ENCODE assay signal across 2 cellular contexts in the genomic region with DNA sequence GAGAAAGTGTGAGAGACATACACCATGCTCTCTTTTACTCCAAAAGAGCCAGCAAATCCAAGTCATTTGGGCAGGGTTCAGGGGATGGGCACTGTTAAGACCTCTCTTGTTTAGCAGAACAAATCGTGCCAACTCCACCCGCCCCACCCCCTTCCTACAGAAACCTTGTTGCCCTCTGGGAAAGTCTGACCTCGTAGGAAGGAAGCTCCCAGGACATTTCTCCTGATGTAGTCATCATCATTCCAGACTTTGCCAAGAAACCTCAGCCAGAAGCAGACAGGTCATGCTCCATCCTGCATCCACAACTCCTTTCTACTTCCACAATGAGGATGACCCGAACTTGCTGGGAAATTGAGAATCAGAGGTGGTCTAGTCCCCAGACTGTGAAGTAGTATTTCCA.
TF ChIP-seq lines count a peak whose summit lies in the region.

No MANE protein-coding gene starts in this region.

TF ChIP-seq in HCT116, 20 proteins besides CTCF, POLR2A, EP300 and RAD21:
- TF ChIP-seq TCF7L2 (IDR thresholded peaks at IDR 0.05; ENCODE audit: borderline replicate concordance, extremely low read depth, insufficient read depth, insufficient read length) (no peak), REST (IDR thresholded peaks at IDR 0.05; ENCODE audit: low read depth) (no peak), ELF1 (IDR thresholded peaks at IDR 0.05; ENCODE audit: borderline replicate concordance, low read depth) (no peak), ZNF274 (IDR thresholded peaks at IDR 0.05; ENCODE audit: low read depth, low read length) (no peak), MAX (IDR thresholded peaks at IDR 0.05) (no peak), EZH2 (IDR thresholded peaks at IDR 0.05) (no peak), SIN3A (IDR thresholded peaks at IDR 0.05; ENCODE audit: low read depth) (no peak), CBX3 (IDR thresholded peaks at IDR 0.05; ENCODE audit: low read depth) (no peak), EZH2phosphoT487 (IDR thresholded peaks at IDR 0.05; ENCODE audit: borderline replicate concordance) (no peak), EGR1 (IDR thresholded peaks at IDR 0.05; ENCODE audit: low read depth) (no peak), SP1 (IDR thresholded peaks at IDR 0.05; ENCODE audit: low read depth) (no peak), ATF3 (IDR thresholded peaks at IDR 0.05) (no peak)

TF ChIP-seq in HepG2, 621 proteins besides CTCF, POLR2A, EP300 and RAD21:
- TF ChIP-seq FIP1L1 (IDR thresholded peaks at IDR 0.05; ENCODE audit: borderline replicate concordance, insufficient read depth, low read depth, low read length) (no peak), JUN (CRISPR knock-in tag; IDR thresholded peaks at IDR 0.05) (no peak)
TF ChIP-seq in HepG2: peak in this region for 0.
